15 cellular contexts compared by ENCODE assay signal in the genomic region with DNA sequence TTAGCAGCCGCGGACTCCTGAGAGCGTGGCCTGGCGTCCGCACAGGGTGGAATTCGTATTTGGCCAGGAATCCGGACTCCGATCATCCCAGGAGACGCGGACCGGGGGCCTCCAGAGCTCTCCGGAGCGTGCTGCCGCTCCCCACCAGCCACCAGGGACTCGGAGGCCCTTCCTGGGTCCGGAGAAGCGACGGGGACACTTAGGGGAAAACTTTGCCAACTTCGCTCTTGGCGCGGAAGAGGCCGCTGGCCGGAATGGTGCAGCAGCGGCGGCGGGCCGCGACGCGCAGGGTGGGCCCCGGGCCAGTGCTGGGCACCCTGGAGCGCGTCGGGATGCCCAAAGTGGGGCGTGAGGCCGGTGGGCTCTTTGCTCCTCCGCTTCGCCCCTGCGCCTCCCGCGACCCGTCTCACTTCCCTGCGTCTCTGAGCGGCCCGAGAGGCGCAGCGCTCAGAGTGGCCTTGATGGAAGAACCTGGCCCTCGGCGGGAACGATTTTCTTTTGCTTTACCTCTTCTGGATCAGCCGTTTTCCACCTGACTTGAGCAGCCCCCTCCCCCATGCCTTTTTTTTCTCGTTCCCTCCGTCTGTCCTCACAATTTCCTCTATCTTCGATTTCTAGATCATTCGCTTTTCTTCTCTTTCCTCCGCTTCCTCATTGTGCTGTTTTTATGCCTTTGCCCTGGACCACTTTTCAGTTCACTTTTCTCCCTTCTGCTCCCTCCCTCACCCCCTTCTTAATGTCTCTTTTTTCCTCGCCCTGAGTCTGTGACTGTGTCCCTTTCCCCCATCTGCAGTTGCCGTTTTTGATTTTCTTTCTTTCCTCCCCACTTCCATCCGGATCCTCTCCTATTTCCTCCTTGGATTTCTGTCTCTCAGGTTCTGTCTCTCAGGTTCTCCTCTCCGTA. TPM values are rescaled to one million over a fixed set of nuclear protein-coding genes. Genes with fewer than 3 reads are reported as not detected.
DNase-seq lines count a peak whose midpoint lies in the region; ATAC-seq and TF ChIP-seq lines count a peak whose summit lies in the region.
"Had no signal": no experiment of that assay in that cellular context is flagged by ENCODE, and none has a peak within 500 bp of the region (broad histone marks: within the 10 kb centered on the region; RNA-seq: fewer than 3 reads in every experiment).

No MANE protein-coding gene starts in this region.

- no peak for TF ChIP-seq POLR2A in erythroblast (IDR thresholded peaks at IDR 0.05; ENCODE audit: low read length)

- H3K4me1 Mint-ChIP-seq in activated T-cell treated with anti-CD3 and anti-CD28 coated beads, Interleukin-2, amount 50 U/mL, for 72 hours (ENCODE audit: low read depth) = peaks cover 20% of the 10 kb centered on the region
- H3K4me1 Mint-ChIP-seq in chondrocyte (ENCODE audit: low read depth) = peaks cover 34% of the 10 kb centered on the region

- H3K27me3 Mint-ChIP-seq in activated T-cell treated with anti-CD3 and anti-CD28 coated beads, Interleukin-2, amount 50 U/mL, for 72 hours (ENCODE audit: low read depth) = peaks cover 74% of the 10 kb centered on the region
- H3K27me3 Mint-ChIP-seq in chondrocyte (ENCODE audit: low read depth) = peaks cover 65% of the 10 kb centered on the region

- peaks cover 3 to 8% of the 10 kb centered on the region in 2 donors for H3K36me3 Mint-ChIP-seq in activated T-cell treated with anti-CD3 and anti-CD28 coated beads, Interleukin-2, amount 50 U/mL, for 72 hours (ENCODE audit: insufficient read depth in 2 of 2)
- no peaks in the 10 kb centered on the region for H3K36me3 Mint-ChIP-seq in chondrocyte (ENCODE audit: low read depth)
- H3K36me3 Mint-ChIP-seq: CD8-positive, alpha-beta T cell had no signal

- peaks cover 2% of the 10 kb centered on the region for H3K9me3 ChIP-seq in iPS-18c (ENCODE audit: control insufficient read depth, insufficient read depth, low read length)
- H3K9me3 ChIP-seq: left lung had no signal

- no peak for TF ChIP-seq CTCF in chondrocyte (IDR thresholded peaks at IDR 0.05)

- no peak for ATAC-seq in activated T-cell treated with anti-CD3 and anti-CD28 coated beads, Interleukin-2, amount 50 U/mL, for 72 hours (replicated peaks in 1 of 2)
- no peak for ATAC-seq in HG02981 (IDR thresholded peaks at IDR 0.05; ENCODE audit: unreplicated experiment)
- ATAC-seq: CD8-positive, alpha-beta T cell; left lung; naive thymus-derived CD8-positive, alpha-beta T cell; stimulated activated naive CD8-positive, alpha-beta T cell treated with anti-CD3 and anti-CD28 coated beads, Interleukin-15, amount 100 ng/mL, for 72 hours had no signal

- H3K4me3 Mint-ChIP-seq in activated T-cell treated with anti-CD3 and anti-CD28 coated beads, Interleukin-2, amount 50 U/mL, for 72 hours = peak overlapping the region; percentile 19 to 41
- peak overlapping the region; percentile 42 for H3K4me3 Mint-ChIP-seq in chondrocyte (ENCODE audit: unreplicated experiment)
- H3K4me3 Mint-ChIP-seq: CD8-positive, alpha-beta T cell; stimulated activated naive CD8-positive, alpha-beta T cell treated with anti-CD3 and anti-CD28 coated beads, Interleukin-15, amount 100 ng/mL, for 72 hours had no signal

- H3K9me3 Mint-ChIP-seq in activated T-cell treated with anti-CD3 and anti-CD28 coated beads, Interleukin-2, amount 50 U/mL, for 72 hours = no peaks in the 10 kb centered on the region
- no peaks in the 10 kb centered on the region for H3K9me3 Mint-ChIP-seq in chondrocyte (ENCODE audit: low read depth)
- H3K9me3 Mint-ChIP-seq: CD8-positive, alpha-beta T cell; stimulated activated naive CD8-positive, alpha-beta T cell treated with anti-CD3 and anti-CD28 coated beads, Interleukin-15, amount 100 ng/mL, for 72 hours had no signal

- H3K4me3 ChIP-seq in iPS-18c (ENCODE audit: insufficient read depth, low read depth, low read length) (peak overlapping the region; percentile 21), skeletal muscle cell (ENCODE audit: low read depth, low read length) (peak overlapping the region; percentile 11)
- H3K4me3 ChIP-seq: left lung had no signal

- H3K27ac Mint-ChIP-seq in activated T-cell treated with anti-CD3 and anti-CD28 coated beads, Interleukin-2, amount 50 U/mL, for 72 hours = peak overlapping the region; percentile 20
- no peak overlapping the region for H3K27ac Mint-ChIP-seq in chondrocyte (ENCODE audit: unreplicated experiment)
- H3K27ac Mint-ChIP-seq: CD8-positive, alpha-beta T cell had no signal

- no peak for DNase-seq in activated T-cell treated with anti-CD3 and anti-CD28 coated beads, Interleukin-2, amount 50 U/mL, for 72 hours
- DNase-seq in activated T-cell treated with anti-CD3 and anti-CD28 coated beads for 4 hours = no peak
- no peak for DNase-seq in chondrocyte (ENCODE audit: low spot score)
- DNase-seq in skeletal muscle cell (ENCODE audit: low read depth) = no peak
- DNase-seq in NCI-H1105 treated with DMSO at 0.1 percent for 48 hours (lab: John Stamatoyannopoulos, UW) = no peak
- DNase-seq in erythroblast (lab: John Stamatoyannopoulos, UW) = no peak
- DNase-seq: ACHN; CD8-positive, alpha-beta T cell; naive thymus-derived CD8-positive, alpha-beta T cell; NCI-H748 treated with DMSO at 0.1 percent for 48 hours; stimulated activated naive CD8-positive, alpha-beta T cell treated with anti-CD3 and anti-CD28 coated beads, Interleukin-15, amount 100 ng/mL, for 72 hours; T-helper 9 cell had no signal

RNA-seq across cellular contexts. Expression of gene IRX3, which starts 3.9 kb away (rescaled TPM):
- total RNA-seq in activated T-cell treated with anti-CD3 and anti-CD28 coated beads, Interleukin-2, amount 50 U/mL, for 72 hours = 1 to 10 TPM; 1.7 to 2.5 TPM
- 0.47 to 0.85 TPM (median 0.56 TPM) in 3 replicates for total RNA-seq in chondrocyte
- total RNA-seq: CD8-positive, alpha-beta T cell; naive thymus-derived CD8-positive, alpha-beta T cell had no signal
